10 cellular contexts compared by ENCODE assay signal in genomic region chr9:121358747-121359146, GRCh38. TPM values are rescaled to one million over a fixed set of nuclear protein-coding genes. Genes with fewer than 3 reads are reported as not detected.
DNase-seq lines count a peak whose midpoint lies in the region; ATAC-seq and TF ChIP-seq lines count a peak whose summit lies in the region.
"Had no signal": no experiment of that assay in that cellular context is flagged by ENCODE, and none has a peak within 500 bp of the region (broad histone marks: within the 10 kb centered on the region; RNA-seq: fewer than 3 reads in every experiment).

No MANE protein-coding gene starts in this region.

- no peak for DNase-seq in cardiac muscle cell (ENCODE audit: low read depth in 1 of 2, low spot score in 1 of 2)
- no peak for DNase-seq in Right ventricle myocardium inferior (ENCODE audit: missing footprints)
- DNase-seq in adipocyte (ENCODE audit: low read depth), result no peak
- no peak for DNase-seq in mucosa of descending colon
- no peak for DNase-seq in SKM-1 (lab: John Stamatoyannopoulos, UW; ENCODE audit: unreplicated experiment)
- DNase-seq: C1 segment of cervical spinal cord; stimulated activated CD4-positive, alpha-beta T cell treated with anti-CD3 and anti-CD28 coated beads, Interleukin-12 subunit alpha, Interleukin-12 subunit beta, amount 100 ng/mL, for 4 hours had no signal

- H3K36me3 ChIP-seq in cardiac muscle cell (no peaks in the 10 kb centered on the region), adipocyte (ENCODE audit: control insufficient read depth, insufficient read depth, low read length, severe bottlenecking) (peaks cover 38% of the 10 kb centered on the region), mucosa of descending colon (ENCODE audit: low read depth) (no peaks in the 10 kb centered on the region)

- no peaks in the 10 kb centered on the region for H3K27me3 ChIP-seq in cardiac muscle cell
- H3K27me3 ChIP-seq in adipocyte (replicated peaks; ENCODE audit: control insufficient read depth, insufficient read depth, low read length), result no peaks in the 10 kb centered on the region

- no peak for TF ChIP-seq CTCF in cardiac muscle cell (IDR thresholded peaks at IDR 0.05; ENCODE audit: low read depth, low read length)
- TF ChIP-seq CTCF in mucosa of descending colon (IDR thresholded peaks at IDR 0.05), result no peak

- intact Hi-C loops in Right ventricle myocardium inferior (cut with DNase I) (no loop called here), mucosa of descending colon (cut with DNase I, micrococcal nuclease) (no loop called here)

- H3K4me1 ChIP-seq in cardiac muscle cell (ENCODE audit: low read depth) (peaks cover 48% of the 10 kb centered on the region), adipocyte (ENCODE audit: control insufficient read depth, insufficient read depth, low read length) (peaks cover 56% of the 10 kb centered on the region), mucosa of descending colon (ENCODE audit: low read depth) (peaks cover 42% of the 10 kb centered on the region)

- H3K9ac ChIP-seq in adipocyte (ENCODE audit: low read length), result peak overlapping the region; percentile 30

- peak overlapping the region; percentile 83 for H3K27ac ChIP-seq in cardiac muscle cell

- H3K9me3 ChIP-seq in cardiac muscle cell (ENCODE audit: low read depth), result no peaks in the 10 kb centered on the region
- H3K9me3 ChIP-seq in adipocyte (ENCODE audit: control insufficient read depth, low read length), result no peaks in the 10 kb centered on the region
- no peaks in the 10 kb centered on the region for H3K9me3 ChIP-seq in mucosa of descending colon

- ATAC-seq in Right ventricle myocardium inferior (no peak), mucosa of descending colon (peak; percentile 50), HG03175 (IDR thresholded peaks at IDR 0.05; ENCODE audit: unreplicated experiment) (no peak), HG03045 (IDR thresholded peaks at IDR 0.05; ENCODE audit: unreplicated experiment) (no peak), HG03025 (IDR thresholded peaks at IDR 0.05; ENCODE audit: low FRiP score, unreplicated experiment) (no peak)

- H3K4me3 ChIP-seq in cardiac muscle cell (no peak overlapping the region), adipocyte (ENCODE audit: low read length) (peak overlapping the region; percentile 35), mucosa of descending colon (no peak overlapping the region)

RNA-seq across cellular contexts. Expression of gene STOM, which starts 11.3 kb away (rescaled TPM):
- 11.2 and 13.6 TPM in 2 replicates for total RNA-seq in cardiac muscle cell
- 11.7 and 19.5 TPM in 2 replicates for polyA plus RNA-seq in cardiac muscle cell
- 194 TPM for total RNA-seq in Right ventricle myocardium inferior
- total RNA-seq in mucosa of descending colon, result 100 to 1,000 TPM in 2 of 3 donors, 10 to 100 TPM in 1; 79.7 to 335 (median 199) TPM
